In the genomic region with DNA sequence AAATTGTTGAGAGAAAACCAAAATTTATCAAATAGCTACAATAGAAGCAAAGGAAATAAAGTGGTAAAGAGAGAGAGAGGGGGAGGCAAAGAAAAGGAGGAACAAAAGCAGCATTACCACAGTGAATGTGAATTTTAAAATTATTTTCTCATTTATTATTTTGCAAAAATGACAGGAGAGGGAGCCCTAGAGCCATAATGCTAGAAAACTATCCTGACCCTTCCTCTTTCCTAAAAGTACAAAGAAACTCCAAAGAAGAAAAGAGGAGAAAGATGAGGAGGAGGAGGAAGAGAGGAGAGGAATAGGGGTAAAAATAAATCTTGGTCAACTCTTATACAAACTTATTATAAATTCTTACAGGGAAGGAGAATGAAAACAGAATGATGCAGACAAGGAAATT, we compare ENCODE assay signal across 11 cellular contexts.
A peak's percentile ranks its signal among the peaks of the same experiment; 100 is the strongest.
DNase-seq lines count a peak whose midpoint lies in the region; ATAC-seq, FAIRE-seq and TF ChIP-seq lines count a peak whose summit lies in the region.
"Had no signal": no experiment of that assay in that cellular context is flagged by ENCODE, and none has a peak within 500 bp of the region (broad histone marks: within the 10 kb centered on the region; RNA-seq: fewer than 3 reads in every experiment).

No MANE protein-coding gene starts in this region.

- H3K27me3 ChIP-seq in fibroblast of lung (ENCODE audit: control insufficient read depth, insufficient read depth, low read length), result no peaks in the 10 kb centered on the region
- H3K27me3 ChIP-seq: SJSA1 had no signal

- no peak for ATAC-seq in sciatic nerve
- no peak for ATAC-seq in GM19455 (IDR thresholded peaks at IDR 0.05; ENCODE audit: unreplicated experiment)

- no peaks in the 10 kb centered on the region for H3K9me3 Mint-ChIP-seq in activated CD4-positive, alpha-beta memory T cell treated with anti-CD3 and anti-CD28 coated beads, Interleukin-2, amount 10 ng/mL, durations not matched to agents 7 days and 5 days

- H3K9ac ChIP-seq in fibroblast of lung (ENCODE audit: insufficient read depth, low read length), result no peak overlapping the region

- H3K4me3 Mint-ChIP-seq in activated CD4-positive, alpha-beta memory T cell treated with anti-CD3 and anti-CD28 coated beads, Interleukin-2, amount 10 ng/mL, durations not matched to agents 7 days and 5 days, result no peak overlapping the region

- FAIRE-seq in A204.1 (lab: Jason Lieb, UNC), result peak; percentile 59
- FAIRE-seq: frontal cortex had no signal

- peak; percentile 30 for TF ChIP-seq CTCF in GM12864 (IDR thresholded peaks at IDR 0.05; ENCODE audit: low read depth, low read length, missing control alignments)
- peak; percentile 16 to 17 for TF ChIP-seq CTCF in fibroblast of lung (conservative IDR thresholded peaks at IDR 0.05 in 1 of 2, IDR thresholded peaks at IDR 0.05 in 1 of 2; ENCODE audit: low read depth in 1 of 2, low read length in 2 of 2)

- H3K4me1 Mint-ChIP-seq in activated CD4-positive, alpha-beta memory T cell treated with anti-CD3 and anti-CD28 coated beads, Interleukin-2, amount 10 ng/mL, durations not matched to agents 7 days and 5 days, result no peaks in the 10 kb centered on the region

- DNase-seq in GM12864 (ENCODE audit: low read depth) (no peak), RKO (ENCODE audit: low spot score) (peak; percentile 11), fibroblast of lung (ENCODE audit: low read depth in 2 of 2) (peak; percentile 4 to 19), sciatic nerve (ENCODE audit: low spot score) (no peak), COLO829 (ENCODE audit: low spot score) (no peak)
- DNase-seq in activated CD4-positive, alpha-beta memory T cell treated with anti-CD3 and anti-CD28 coated beads, Interleukin-2, amount 10 ng/mL, durations not matched to agents 7 days and 5 days, result no peak
- DNase-seq: activated gamma-delta T cell treated with Interleukin-2 at 50 U/mL for 16 hours had no signal

- intact Hi-C loops in sciatic nerve (cut with DNase I), result no loop called here

- H2AFZ ChIP-seq in fibroblast of lung (ENCODE audit: low read length), result no peak overlapping the region

- no peaks in the 10 kb centered on the region for H3K9me3 ChIP-seq in fibroblast of lung (ENCODE audit: control insufficient read depth, insufficient read depth, low read depth, low read length)
- H3K9me3 ChIP-seq: SJSA1 had no signal

- H3K27ac ChIP-seq in fibroblast of lung (ENCODE audit: insufficient read depth, low read length), result no peak overlapping the region
- H3K27ac ChIP-seq: SJSA1 had no signal

- H3K36me3 Mint-ChIP-seq in activated CD4-positive, alpha-beta memory T cell treated with anti-CD3 and anti-CD28 coated beads, Interleukin-2, amount 10 ng/mL, durations not matched to agents 7 days and 5 days (ENCODE audit: low read depth), result no peaks in the 10 kb centered on the region

- H3K27ac Mint-ChIP-seq in activated CD4-positive, alpha-beta memory T cell treated with anti-CD3 and anti-CD28 coated beads, Interleukin-2, amount 10 ng/mL, durations not matched to agents 7 days and 5 days, result no peak overlapping the region

- no peaks in the 10 kb centered on the region for H3K79me2 ChIP-seq in fibroblast of lung (ENCODE audit: control insufficient read depth, insufficient read depth, low read length)

- CTCF ChIA-PET in activated CD4-positive, alpha-beta memory T cell treated with anti-CD3 and anti-CD28 coated beads, Interleukin-2, amount 10 ng/mL, durations not matched to agents 7 days and 5 days (lab: Charles Lee), result no interaction called here

- H3K4me1 ChIP-seq in fibroblast of lung (ENCODE audit: control insufficient read depth, extremely low read depth, insufficient read depth, low read length), result no peaks in the 10 kb centered on the region
- H3K4me1 ChIP-seq: SJSA1 had no signal

- POLR2A ChIA-PET in activated CD4-positive, alpha-beta memory T cell treated with anti-CD3 and anti-CD28 coated beads, Interleukin-2, amount 10 ng/mL, durations not matched to agents 7 days and 5 days (lab: Charles Lee), result no interaction called here

- no peaks in the 10 kb centered on the region for H3K36me3 ChIP-seq in fibroblast of lung (ENCODE audit: control insufficient read depth, insufficient read depth, low read length)
- H3K36me3 ChIP-seq: SJSA1 had no signal

- no peaks in the 10 kb centered on the region for H4K20me1 ChIP-seq in fibroblast of lung (ENCODE audit: control insufficient read depth, extremely low read depth, insufficient read depth, low read length)

- H3K4me3 ChIP-seq in GM12864 (ENCODE audit: low read depth, low read length), result no peak overlapping the region
- H3K4me3 ChIP-seq in fibroblast of lung (replicated peaks in 1 of 4; ENCODE audit: control extremely low read depth in 1 of 4, insufficient read depth in 1 of 4, low read depth in 3 of 4, low read length in 4 of 4), result no peak overlapping the region
- H3K4me3 ChIP-seq: SJSA1 had no signal

- no peaks in the 10 kb centered on the region for H3K27me3 Mint-ChIP-seq in activated CD4-positive, alpha-beta memory T cell treated with anti-CD3 and anti-CD28 coated beads, Interleukin-2, amount 10 ng/mL, durations not matched to agents 7 days and 5 days

- no peak overlapping the region for H3K4me2 ChIP-seq in fibroblast of lung (ENCODE audit: extremely low read depth, insufficient read depth, low read length)

Comparison
In these comparisons a context has a peak if more than half of its experiments do, and no peak if none do; other contexts are left out.
1. DNase-seq: peak in RKO (single experiment) and fibroblast of lung (2 of 2); none in GM12864 (single experiment), sciatic nerve (single experiment), COLO829 (single experiment) and activated CD4-positive, alpha-beta memory T cell treated with anti-CD3 and anti-CD28 coated beads, Interleukin-2, amount 10 ng/mL, durations not matched to agents 7 days and 5 days (single experiment).